In genomic region chr11:72160319-72160718, GRCh38 we compare ENCODE assay signal across 15 cellular contexts. TPM values are rescaled to one million over a fixed set of nuclear protein-coding genes. Genes with fewer than 3 reads are reported as not detected.
DNase-seq lines count a peak whose midpoint lies in the region; ATAC-seq lines count a peak whose summit lies in the region.
"Had no signal": no experiment of that assay in that cellular context is flagged by ENCODE, and none has a peak within 500 bp of the region (broad histone marks: within the 10 kb centered on the region; RNA-seq: fewer than 3 reads in every experiment).

No MANE protein-coding gene starts in this region.

- no peaks in the 10 kb centered on the region for H3K4me1 Mint-ChIP-seq in natural killer cell treated with Interleukin-12 subunit alpha and Interleukin-12 subunit beta and Interleukin-15 and Interleukin-18, amount 100 ng/mL, for 72 hours (ENCODE audit: low read depth in 2 of 2)
- H3K4me1 Mint-ChIP-seq in activated CD4-positive, alpha-beta memory T cell treated with anti-CD3 and anti-CD28 coated beads, Interleukin-2, amount 10 ng/mL, durations not matched to agents 7 days and 5 days: no peaks in the 10 kb centered on the region
- H3K4me1 Mint-ChIP-seq: CD8-positive, alpha-beta memory T cell had no signal

- DNase-seq in H4 (ENCODE audit: low spot score): peak; percentile 14
- DNase-seq in amniotic epithelial cell (ENCODE audit: low read depth): peak; percentile 55
- DNase-seq in iris pigment epithelial cell (ENCODE audit: low read depth): peak; percentile 51
- DNase-seq in natural killer cell treated with Interleukin-12 subunit alpha and Interleukin-12 subunit beta and Interleukin-15 and Interleukin-18, amount 100 ng/mL, for 72 hours (ENCODE audit: low spot score): no peak
- DNase-seq in H7: no peak
- no peak for DNase-seq in activated CD4-positive, alpha-beta memory T cell treated with anti-CD3 and anti-CD28 coated beads, Interleukin-2, amount 10 ng/mL, durations not matched to agents 7 days and 5 days
- DNase-seq: Caco-2; CD8-positive, alpha-beta memory T cell; DMS53; GDM1; Kasumi-1 had no signal

- no peak overlapping the region for H3K27ac Mint-ChIP-seq in natural killer cell treated with Interleukin-12 subunit alpha and Interleukin-12 subunit beta and Interleukin-15 and Interleukin-18, amount 100 ng/mL, for 72 hours
- H3K27ac Mint-ChIP-seq in activated CD4-positive, alpha-beta memory T cell treated with anti-CD3 and anti-CD28 coated beads, Interleukin-2, amount 10 ng/mL, durations not matched to agents 7 days and 5 days: no peak overlapping the region
- H3K27ac Mint-ChIP-seq: CD8-positive, alpha-beta memory T cell had no signal

- no peaks in the 10 kb centered on the region for H3K9me3 Mint-ChIP-seq in natural killer cell treated with Interleukin-12 subunit alpha and Interleukin-12 subunit beta and Interleukin-15 and Interleukin-18, amount 100 ng/mL, for 72 hours
- H3K9me3 Mint-ChIP-seq in activated CD4-positive, alpha-beta memory T cell treated with anti-CD3 and anti-CD28 coated beads, Interleukin-2, amount 10 ng/mL, durations not matched to agents 7 days and 5 days: no peaks in the 10 kb centered on the region
- H3K9me3 Mint-ChIP-seq: CD8-positive, alpha-beta memory T cell had no signal

- H3K4me3 Mint-ChIP-seq in natural killer cell treated with Interleukin-12 subunit alpha and Interleukin-12 subunit beta and Interleukin-15 and Interleukin-18, amount 100 ng/mL, for 72 hours: no peak overlapping the region
- H3K4me3 Mint-ChIP-seq in activated CD4-positive, alpha-beta memory T cell treated with anti-CD3 and anti-CD28 coated beads, Interleukin-2, amount 10 ng/mL, durations not matched to agents 7 days and 5 days: no peak overlapping the region
- H3K4me3 Mint-ChIP-seq: CD8-positive, alpha-beta memory T cell had no signal

- 0 out of 2 replicates have a peak, but pooled peaks cover 1% of the 10 kb centered on the region for H3K27me3 ChIP-seq in H7 (ENCODE audit: control insufficient read depth, insufficient read depth, low read length)

- peaks cover 17 to 42% of the 10 kb centered on the region in 2 donors for H3K27me3 Mint-ChIP-seq in natural killer cell treated with Interleukin-12 subunit alpha and Interleukin-12 subunit beta and Interleukin-15 and Interleukin-18, amount 100 ng/mL, for 72 hours
- H3K27me3 Mint-ChIP-seq in activated CD4-positive, alpha-beta memory T cell treated with anti-CD3 and anti-CD28 coated beads, Interleukin-2, amount 10 ng/mL, durations not matched to agents 7 days and 5 days: peaks cover 23% of the 10 kb centered on the region

- POLR2A ChIA-PET in activated CD4-positive, alpha-beta memory T cell treated with anti-CD3 and anti-CD28 coated beads, Interleukin-2, amount 10 ng/mL, durations not matched to agents 7 days and 5 days (lab: Charles Lee): no interaction called here

- H3K36me3 ChIP-seq in H7 (replicated peaks; ENCODE audit: control insufficient read depth, insufficient read depth, low read length): no peaks in the 10 kb centered on the region

- CTCF ChIA-PET in activated CD4-positive, alpha-beta memory T cell treated with anti-CD3 and anti-CD28 coated beads, Interleukin-2, amount 10 ng/mL, durations not matched to agents 7 days and 5 days (lab: Charles Lee): interaction anchor here (1.1 to 2.6 kb wide), 2 partner anchors 16 to 23 kb away, joined by 3 to 14 read pairs; no protein-coding TSS in a partner anchor

- no peak overlapping the region for H3K4me3 ChIP-seq in H7 (ENCODE audit: insufficient read depth, low read depth, low read length)
- H3K4me3 ChIP-seq: A549 had no signal

- ATAC-seq in HG02798 (IDR thresholded peaks at IDR 0.05; ENCODE audit: poor library complexity, unreplicated experiment): no peak
- ATAC-seq in natural killer cell treated with Interleukin-12 subunit alpha and Interleukin-12 subunit beta and Interleukin-15 and Interleukin-18, amount 100 ng/mL, for 72 hours: no peak
- ATAC-seq: A549 had no signal

- H3K36me3 Mint-ChIP-seq in natural killer cell treated with Interleukin-12 subunit alpha and Interleukin-12 subunit beta and Interleukin-15 and Interleukin-18, amount 100 ng/mL, for 72 hours: no peaks in the 10 kb centered on the region
- no peaks in the 10 kb centered on the region for H3K36me3 Mint-ChIP-seq in activated CD4-positive, alpha-beta memory T cell treated with anti-CD3 and anti-CD28 coated beads, Interleukin-2, amount 10 ng/mL, durations not matched to agents 7 days and 5 days (ENCODE audit: low read depth)
- H3K36me3 Mint-ChIP-seq: CD8-positive, alpha-beta memory T cell had no signal

RNA-seq across cellular contexts. Expression of gene FOLR3, which starts 24.8 kb away (rescaled TPM):
- not detected in 2 replicates for total RNA-seq in H4 (2014; rRNA removed; shearing (Covaris generic))
- not detected for total RNA-seq in natural killer cell treated with Interleukin-12 subunit alpha and Interleukin-12 subunit beta and Interleukin-15 and Interleukin-18, amount 100 ng/mL, for 72 hours
- total RNA-seq in H7 (2014; rRNA removed; shearing (Covaris generic)): not detected in 2 replicates
- total RNA-seq in activated CD4-positive, alpha-beta memory T cell treated with anti-CD3 and anti-CD28 coated beads, Interleukin-2, amount 10 ng/mL, durations not matched to agents 7 days and 5 days: not detected
- total RNA-seq: Caco-2; CD8-positive, alpha-beta memory T cell; Daoy had no signal

RNA-seq across cellular contexts. Expression of gene FOLR1, which starts 31.6 kb away (rescaled TPM):
- 3.4 and 6.6 TPM in 2 replicates for total RNA-seq in H4 (2014; rRNA removed; shearing (Covaris generic))
- not detected for total RNA-seq in natural killer cell treated with Interleukin-12 subunit alpha and Interleukin-12 subunit beta and Interleukin-15 and Interleukin-18, amount 100 ng/mL, for 72 hours
- 0.41 and 1.3 TPM in 2 replicates for total RNA-seq in H7 (2014; rRNA removed; shearing (Covaris generic))
- total RNA-seq in activated CD4-positive, alpha-beta memory T cell treated with anti-CD3 and anti-CD28 coated beads, Interleukin-2, amount 10 ng/mL, durations not matched to agents 7 days and 5 days: not detected
- total RNA-seq: CD8-positive, alpha-beta memory T cell; Daoy; HT1080 had no signal

RNA-seq across cellular contexts. Expression of gene ANAPC15, which starts 47.8 kb away (rescaled TPM):
- total RNA-seq in H4 (2014; rRNA removed; shearing (Covaris generic)): 70.4 and 74.9 TPM in 2 replicates
- total RNA-seq in natural killer cell treated with Interleukin-12 subunit alpha and Interleukin-12 subunit beta and Interleukin-15 and Interleukin-18, amount 100 ng/mL, for 72 hours: 10 to 100 TPM; 37.4 to 37.7 TPM
- total RNA-seq in H7 (2014; rRNA removed; shearing (Covaris generic)): 50.0 and 62.6 TPM in 2 replicates
- 10 to 100 TPM; 53.0 to 58.7 TPM for total RNA-seq in activated CD4-positive, alpha-beta memory T cell treated with anti-CD3 and anti-CD28 coated beads, Interleukin-2, amount 10 ng/mL, durations not matched to agents 7 days and 5 days

RNA-seq across cellular contexts. Expression of gene TOMT, which starts 54.6 kb away (rescaled TPM):
- not detected in 2 replicates for total RNA-seq in H4 (2014; rRNA removed; shearing (Covaris generic))
- under 1 TPM in 1 of 2 donors, not detected in 1; 0.45 TPM for total RNA-seq in natural killer cell treated with Interleukin-12 subunit alpha and Interleukin-12 subunit beta and Interleukin-15 and Interleukin-18, amount 100 ng/mL, for 72 hours
- total RNA-seq in H7 (2014; rRNA removed; shearing (Covaris generic)): 0.14 TPM in 1 of 2 replicates, not detected in the other
- total RNA-seq in activated CD4-positive, alpha-beta memory T cell treated with anti-CD3 and anti-CD28 coated beads, Interleukin-2, amount 10 ng/mL, durations not matched to agents 7 days and 5 days: not detected
- total RNA-seq: Caco-2; CD8-positive, alpha-beta memory T cell; Daoy had no signal

RNA-seq across cellular contexts. Expression of gene FOLR2, which starts 56.3 kb away (rescaled TPM):
- not detected in 2 replicates for total RNA-seq in H4 (2014; rRNA removed; shearing (Covaris generic))
- total RNA-seq in natural killer cell treated with Interleukin-12 subunit alpha and Interleukin-12 subunit beta and Interleukin-15 and Interleukin-18, amount 100 ng/mL, for 72 hours: not detected
- total RNA-seq in H7 (2014; rRNA removed; shearing (Covaris generic)): not detected in 2 replicates
- total RNA-seq in activated CD4-positive, alpha-beta memory T cell treated with anti-CD3 and anti-CD28 coated beads, Interleukin-2, amount 10 ng/mL, durations not matched to agents 7 days and 5 days: not detected
- total RNA-seq: Caco-2, Daoy, HT1080 had no signal

Comparison
In these comparisons a context has a peak if more than half of its experiments do, and no peak if none do; other contexts are left out.
1. DNase-seq: peak in H4 (single experiment), amniotic epithelial cell (single experiment) and iris pigment epithelial cell (single experiment); none in natural killer cell treated with Interleukin-12 subunit alpha and Interleukin-12 subunit beta and Interleukin-15 and Interleukin-18, amount 100 ng/mL, for 72 hours (single experiment), H7 (single experiment) and activated CD4-positive, alpha-beta memory T cell treated with anti-CD3 and anti-CD28 coated beads, Interleukin-2, amount 10 ng/mL, durations not matched to agents 7 days and 5 days (single experiment).